ENCODE assay signal across 15 cellular contexts in the genomic region with DNA sequence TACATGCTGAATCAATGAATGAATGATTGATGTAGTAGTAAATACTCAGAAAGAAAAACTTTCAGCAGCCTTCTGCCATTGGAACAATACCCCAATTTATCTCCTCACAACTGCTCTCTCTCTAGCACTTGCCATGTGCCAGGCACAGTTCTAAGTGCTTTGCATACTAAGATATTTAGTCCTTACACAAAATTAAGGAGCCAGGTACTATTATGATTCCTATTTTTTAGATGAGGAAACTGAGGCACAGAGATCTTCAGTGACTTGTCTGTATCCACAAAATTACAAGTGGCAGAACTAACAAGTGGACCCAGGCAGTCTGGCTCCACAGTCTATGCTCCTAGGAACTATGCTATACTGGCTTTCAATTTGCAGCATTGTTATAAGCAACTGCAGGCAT.
"Had no signal": no experiment of that assay in that cellular context is flagged by ENCODE, and none has a peak within 500 bp of the region (broad histone marks: within the 10 kb centered on the region; RNA-seq: fewer than 3 reads in every experiment).

No MANE protein-coding gene starts in this region.

- H3K9me3 ChIP-seq: esophagus muscularis mucosa, gastrocnemius medialis, mucosa of descending colon, ovary, testis, tibial nerve, upper lobe of right lung, vagina had no signal

- H3K4me3 ChIP-seq: esophagus muscularis mucosa, gastrocnemius medialis, mucosa of descending colon, ovary, testis, tibial nerve, upper lobe of right lung, vagina had no signal

- H3K27ac ChIP-seq: epithelial cell of prostate, esophagus muscularis mucosa, gastrocnemius medialis, ovary, testis, tibial nerve, upper lobe of right lung, vagina had no signal

- FAIRE-seq: small intestine had no signal

- H3K36me3 ChIP-seq: esophagus muscularis mucosa, gastrocnemius medialis, ovary, tibial nerve, upper lobe of right lung, vagina had no signal

- DNase-seq: effector memory CD8-positive, alpha-beta T cell; gastrocnemius medialis; mucosa of descending colon; natural killer cell; ovary; right cardiac atrium; small intestine; stimulated activated CD4-positive, alpha-beta T cell treated with anti-CD3 and anti-CD28 coated beads, Interleukin-12 subunit alpha, Interleukin-12 subunit beta, amount 100 ng/mL, for 4 hours; stimulated activated naive CD4-positive, alpha-beta T cell; testis; upper lobe of right lung had no signal
